28 cellular contexts compared by ENCODE assay signal in genomic region chr7:550881-551614, GRCh38. TPM values are rescaled to one million over a fixed set of nuclear protein-coding genes. Genes with fewer than 3 reads are reported as not detected.
"Had no signal": no experiment of that assay in that cellular context is flagged by ENCODE, and none has a peak within 500 bp of the region (broad histone marks: within the 10 kb centered on the region; RNA-seq: fewer than 3 reads in every experiment).

No MANE protein-coding gene starts in this region.

- H3K4me2 ChIP-seq: hepatocyte had no signal

- H3K27me3 ChIP-seq: heart right ventricle, hepatocyte, neutrophil, testis, thyroid gland, upper lobe of left lung had no signal

- H3K9ac ChIP-seq: parathyroid adenoma had no signal

- H3K4me3 ChIP-seq: heart right ventricle, hepatocyte, lower lobe of right lung, psoas muscle, skin epidermis, stomach, testis, thyroid gland, transverse colon, upper lobe of left lung had no signal

- H3K4me1 Mint-ChIP-seq: naive thymus-derived CD8-positive, alpha-beta T cell; nephron; neural crest cell had no signal

- H3K4me3 Mint-ChIP-seq: naive thymus-derived CD8-positive, alpha-beta T cell; nephron; neural crest cell had no signal

- H3K36me3 ChIP-seq: heart right ventricle, neutrophil, thyroid gland, transverse colon had no signal

- H3K4me1 ChIP-seq: heart right ventricle, lower lobe of right lung, parathyroid adenoma, psoas muscle, testis, thyroid gland, transverse colon had no signal

- H2AFZ ChIP-seq: hepatocyte, parathyroid adenoma had no signal

- H3K9me3 ChIP-seq: heart right ventricle, lower lobe of right lung, neutrophil, psoas muscle, stomach, testis, thyroid gland, transverse colon, upper lobe of left lung had no signal

- ATAC-seq: left cardiac atrium; left lobe of liver; lower lobe of right lung; naive thymus-derived CD8-positive, alpha-beta T cell; psoas muscle; sciatic nerve had no signal

- H3K27ac ChIP-seq: heart right ventricle, hepatocyte, lower lobe of right lung, neutrophil, parathyroid adenoma, psoas muscle, skin epidermis, stomach, testis, thyroid gland, transverse colon, upper lobe of left lung had no signal

- H3K27ac Mint-ChIP-seq: naive thymus-derived CD8-positive, alpha-beta T cell; nephron had no signal

- H3K27me3 Mint-ChIP-seq: naive thymus-derived CD8-positive, alpha-beta T cell had no signal

- DNase-seq: islet precursor cell; kidney glomerular epithelial cell; left cardiac atrium; mammary epithelial cell; mesenchymal stem cell; occipital lobe; stimulated activated CD4-positive, alpha-beta T cell treated with anti-CD3 and anti-CD28 coated beads, Interleukin-12 subunit alpha, Interleukin-12 subunit beta, amount 100 ng/mL, for 4 hours; stimulated activated CD4-positive, alpha-beta T cell treated with anti-CD3 and anti-CD28 coated beads, Interleukin-15, amount 100 ng/mL, for 24 hours; stimulated activated CD4-positive, alpha-beta T cell treated with anti-CD3 and anti-CD28 coated beads, Interleukin-2, amount 100 ng/mL, for 24 hours; stimulated activated CD4-positive, alpha-beta T cell treated with anti-CD3 and anti-CD28 coated beads, Interleukin-4, amount 100 ng/mL, for 1 hour; stimulated activated naive CD4-positive, alpha-beta T cell; stomach; testis; thyroid gland; transverse colon had no signal

- H3K9me3 Mint-ChIP-seq: nephron, neural crest cell had no signal

- H3K79me2 ChIP-seq: hepatocyte, parathyroid adenoma had no signal

RNA-seq across cellular contexts. Expression of gene PDGFA, which starts 31.4 kb away (rescaled TPM):
- polyA plus RNA-seq: naive thymus-derived CD8-positive, alpha-beta T cell had no signal
